In the genomic region with DNA sequence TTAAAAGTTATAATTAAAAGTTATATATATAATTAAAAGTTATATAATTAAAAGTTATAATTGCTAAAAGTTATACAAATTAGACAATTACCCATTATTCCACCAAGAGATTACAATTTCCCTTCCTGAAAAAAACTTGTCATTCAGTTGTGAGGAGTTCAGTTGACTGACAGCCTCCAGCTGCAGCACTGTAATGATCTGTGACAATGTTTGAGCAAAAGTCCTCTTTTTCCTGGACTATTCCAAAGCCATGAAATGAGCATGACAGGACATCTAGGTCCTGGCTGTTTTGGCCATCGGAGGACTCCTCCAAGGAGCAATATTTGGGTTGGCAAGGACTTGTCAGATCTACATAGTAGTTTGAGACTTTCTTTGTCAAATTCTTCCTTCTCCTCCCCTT, we compare ENCODE assay signal across 21 cellular contexts.
"Had no signal": no experiment of that assay in that cellular context is flagged by ENCODE, and none has a peak within 500 bp of the region (broad histone marks: within the 10 kb centered on the region; RNA-seq: fewer than 3 reads in every experiment).

No MANE protein-coding gene starts in this region.

- DNase-seq: KBM-7, MV-4-11, NCI-H1048, NCI-H1105, NCI-H1417, NCI-H1436 treated with DMSO at 0.1 percent for 48 hours, NCI-H1694, NCI-H187 treated with DMSO at 0.1 percent for 48 hours, NCI-H2029 treated with DMSO at 0.1 percent for 48 hours, NCI-H2171, NCI-H226, NCI-H446, NCI-H510A, NCI-H524 treated with DMSO at 0.1 percent for 48 hours, NCI-H69, NCI-H774, RPMI8226, SHP77, T-helper 1 cell had no signal

- H3K27ac ChIP-seq: HL-60 had no signal

- ATAC-seq: SK-N-SH treated with all-trans-retinoic acid at 6 μM for 48 hours had no signal
